In the genomic region with DNA sequence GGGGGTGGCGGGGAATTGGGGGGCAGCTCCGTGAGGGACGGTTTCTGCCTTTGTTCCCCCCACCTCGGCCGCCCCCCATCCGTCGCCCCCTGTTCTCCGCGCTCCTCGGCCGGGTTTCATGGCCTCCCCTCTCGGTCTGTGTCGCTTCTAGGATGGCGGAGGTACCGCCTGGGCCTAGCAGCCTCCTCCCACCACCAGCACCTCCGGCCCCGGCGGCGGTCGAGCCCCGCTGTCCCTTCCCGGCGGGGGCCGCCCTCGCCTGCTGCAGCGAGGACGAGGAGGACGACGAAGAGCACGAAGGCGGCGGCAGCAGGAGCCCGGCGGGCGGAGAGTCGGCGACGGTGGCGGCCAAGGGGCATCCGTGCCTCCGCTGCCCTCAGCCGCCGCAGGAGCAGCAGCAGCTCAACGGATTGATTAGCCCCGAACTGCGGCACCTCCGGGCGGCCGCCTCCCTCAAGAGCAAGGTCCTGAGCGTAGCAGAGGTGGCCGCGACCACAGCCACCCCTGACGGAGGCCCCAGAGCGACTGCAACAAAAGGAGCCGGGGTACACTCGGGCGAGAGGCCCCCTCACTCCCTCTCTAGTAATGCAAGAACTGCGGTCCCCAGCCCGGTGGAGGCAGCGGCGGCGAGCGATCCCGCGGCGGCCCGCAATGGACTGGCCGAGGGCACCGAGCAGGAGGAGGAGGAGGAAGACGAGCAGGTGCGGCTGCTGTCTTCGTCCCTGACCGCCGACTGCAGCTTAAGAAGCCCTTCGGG, we compare ENCODE assay signal across 8 cellular contexts. TPM values are rescaled to one million over a fixed set of nuclear protein-coding genes. Genes with fewer than 3 reads are reported as not detected.
DNase-seq lines count a peak whose midpoint lies in the region; ATAC-seq and TF ChIP-seq lines count a peak whose summit lies in the region.

No MANE protein-coding gene starts in this region.

- no peaks in the 10 kb centered on the region for H3K27me3 ChIP-seq in DND-41 (ENCODE audit: insufficient read depth, low read length, poor library complexity)

- H2AFZ ChIP-seq in DND-41 (ENCODE audit: low read depth, low read length), result peak overlapping the region; percentile 83

- H3K4me1 ChIP-seq in DND-41 (ENCODE audit: insufficient read depth, low read length), result peaks cover 46% of the 10 kb centered on the region

- peak overlapping the region; percentile 84 for H3K9ac ChIP-seq in DND-41 (ENCODE audit: low read depth, low read length)

- H3K9me3 ChIP-seq in DND-41 (ENCODE audit: insufficient read depth, low read length, severe bottlenecking), result no peaks in the 10 kb centered on the region

- no peak for TF ChIP-seq CTCF in DND-41 (IDR thresholded peaks at IDR 0.05; ENCODE audit: borderline replicate concordance, extremely low read depth, low read length, poor library complexity, severe bottlenecking)
- no peak for TF ChIP-seq CTCF in cardiac fibroblast (IDR thresholded peaks at IDR 0.05; ENCODE audit: low read depth, low read length)

- H4K20me1 ChIP-seq in DND-41 (ENCODE audit: insufficient read depth, low read length), result peaks cover 9% of the 10 kb centered on the region; the same call in 1 of the 2 replicates

- H3K27ac ChIP-seq in DND-41 (ENCODE audit: low read length), result peak overlapping the region; percentile 73

- DNase-seq in DND-41 (peak; percentile 45), HT1080 (ENCODE audit: low read depth) (peak; percentile 26), T-helper 9 cell (peak; percentile 28), cardiac fibroblast (ENCODE audit: low read depth in 2 of 2) (peak; percentile 34 to 39), kidney tubule cell (ENCODE audit: low spot score) (peak; percentile 54), ureter (ENCODE audit: low spot score) (no peak)
- peak; percentile 8 to 16 for DNase-seq in stimulated activated CD4-positive, alpha-beta T cell treated with anti-CD3 and anti-CD28 coated beads, Interleukin-15, amount 100 ng/mL, for 48 hours (ENCODE audit: low read depth in 2 of 2)

- peaks cover 48% of the 10 kb centered on the region for H3K79me2 ChIP-seq in DND-41 (ENCODE audit: insufficient read depth, low read length)

- H3K4me2 ChIP-seq in DND-41 (ENCODE audit: insufficient read depth, low read length), result peak overlapping the region; percentile 80

- ATAC-seq in DND-41 (ENCODE audit: insufficient read depth, low read depth) (peak; percentile 56), GM21367 (IDR thresholded peaks at IDR 0.05; ENCODE audit: unreplicated experiment) (peak; percentile 38)

- peaks cover 24% of the 10 kb centered on the region for H3K36me3 ChIP-seq in DND-41 (ENCODE audit: insufficient read depth, low read length)

- H3K4me3 ChIP-seq in DND-41 (ENCODE audit: low read depth in 1 of 2, low read length in 2 of 2) (peak overlapping the region; percentile 71 to 83), cardiac fibroblast (replicated peaks in 1 of 2; ENCODE audit: low read depth in 2 of 2, low read length in 2 of 2) (peak overlapping the region; percentile 76 to 77)

RNA-seq across cellular contexts. Expression of gene NAA30, which starts 0.6 kb away (rescaled TPM):
- total RNA-seq in HT1080 (2014; rRNA removed; shearing (Covaris generic)), result 11.7 and 13.6 TPM in 2 replicates
- 10.0 and 11.1 TPM in 2 replicates for polyA plus RNA-seq in HT1080 (2015; cell fraction: cytosol; rRNA removed)
- polyA plus RNA-seq in HT1080 (2015; cell fraction: nucleus; rRNA removed), result 9.3 and 9.4 TPM in 2 replicates
- total RNA-seq in ureter, result 18.7 TPM
